15 cellular contexts compared by ENCODE assay signal in the genomic region with DNA sequence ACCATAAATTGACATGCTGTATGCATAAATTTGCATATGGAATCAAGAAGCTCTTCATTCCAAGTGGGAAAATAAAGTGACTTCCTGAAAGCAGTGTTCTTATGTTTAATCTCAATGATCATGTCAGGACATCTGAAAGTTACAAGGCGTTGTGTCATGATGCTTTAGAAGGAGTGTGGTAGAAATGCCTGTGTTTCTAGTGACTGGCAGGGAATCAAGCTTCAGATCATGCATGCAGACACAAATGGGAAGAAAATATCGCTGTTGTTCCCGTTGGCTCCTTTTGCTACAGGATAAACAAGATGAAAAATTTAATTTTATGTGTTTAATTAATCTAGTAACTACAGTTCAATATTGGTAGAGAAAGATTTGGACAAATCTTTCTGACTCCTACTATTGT.
DNase-seq lines count a peak whose midpoint lies in the region; ATAC-seq and TF ChIP-seq lines count a peak whose summit lies in the region.
"Had no signal": no experiment of that assay in that cellular context is flagged by ENCODE, and none has a peak within 500 bp of the region (broad histone marks: within the 10 kb centered on the region; RNA-seq: fewer than 3 reads in every experiment).

No MANE protein-coding gene starts in this region.

- DNase-seq in NCI-H446 (lab: John Stamatoyannopoulos, UW) (peak; percentile 12 to 35), cerebellar cortex (ENCODE audit: low spot score) (peak; percentile 63), iris pigment epithelial cell (ENCODE audit: low read depth) (peak; percentile 5)
- DNase-seq: Caco-2; CD4-positive, CD25-positive, alpha-beta regulatory T cell; CD8-positive, alpha-beta T cell; DMS 273 treated with DMSO at 0.1 percent for 48 hours; DMS79; EL; GF-D8; GOT3; HFFc6 had no signal

- ATAC-seq in HG02840 (IDR thresholded peaks at IDR 0.05; ENCODE audit: low FRiP score, unreplicated experiment): no peak
- ATAC-seq in SK-N-SH treated with all-trans-retinoic acid at 6 μM for 48 hours: no peak
- ATAC-seq in HG03196 (IDR thresholded peaks at IDR 0.05; ENCODE audit: unreplicated experiment): no peak
- ATAC-seq: CD8-positive, alpha-beta T cell had no signal

TF ChIP-seq in SK-N-SH treated with all-trans-retinoic acid at 6 μM for 48 hours, 23 proteins besides CTCF, POLR2A, EP300 and RAD21:
- TF ChIP-seq RARB (CRISPR knock-in tag; IDR thresholded peaks at IDR 0.05): no peak
- TF ChIP-seq, protein P1, sequence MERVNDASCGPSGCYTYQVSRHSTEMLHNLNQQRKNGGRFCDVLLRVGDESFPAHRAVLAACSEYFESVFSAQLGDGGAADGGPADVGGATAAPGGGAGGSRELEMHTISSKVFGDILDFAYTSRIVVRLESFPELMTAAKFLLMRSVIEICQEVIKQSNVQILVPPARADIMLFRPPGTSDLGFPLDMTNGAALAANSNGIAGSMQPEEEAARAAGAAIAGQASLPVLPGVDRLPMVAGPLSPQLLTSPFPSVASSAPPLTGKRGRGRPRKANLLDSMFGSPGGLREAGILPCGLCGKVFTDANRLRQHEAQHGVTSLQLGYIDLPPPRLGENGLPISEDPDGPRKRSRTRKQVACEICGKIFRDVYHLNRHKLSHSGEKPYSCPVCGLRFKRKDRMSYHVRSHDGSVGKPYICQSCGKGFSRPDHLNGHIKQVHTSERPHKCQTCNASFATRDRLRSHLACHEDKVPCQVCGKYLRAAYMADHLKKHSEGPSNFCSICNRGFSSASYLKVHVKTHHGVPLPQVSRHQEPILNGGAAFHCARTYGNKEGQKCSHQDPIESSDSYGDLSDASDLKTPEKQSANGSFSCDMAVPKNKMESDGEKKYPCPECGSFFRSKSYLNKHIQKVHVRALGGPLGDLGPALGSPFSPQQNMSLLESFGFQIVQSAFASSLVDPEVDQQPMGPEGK (CRISPR knock-in tag; IDR thresholded peaks at IDR 0.05; ENCODE audit: borderline replicate concordance): no peak
- TF ChIP-seq, protein P2, sequence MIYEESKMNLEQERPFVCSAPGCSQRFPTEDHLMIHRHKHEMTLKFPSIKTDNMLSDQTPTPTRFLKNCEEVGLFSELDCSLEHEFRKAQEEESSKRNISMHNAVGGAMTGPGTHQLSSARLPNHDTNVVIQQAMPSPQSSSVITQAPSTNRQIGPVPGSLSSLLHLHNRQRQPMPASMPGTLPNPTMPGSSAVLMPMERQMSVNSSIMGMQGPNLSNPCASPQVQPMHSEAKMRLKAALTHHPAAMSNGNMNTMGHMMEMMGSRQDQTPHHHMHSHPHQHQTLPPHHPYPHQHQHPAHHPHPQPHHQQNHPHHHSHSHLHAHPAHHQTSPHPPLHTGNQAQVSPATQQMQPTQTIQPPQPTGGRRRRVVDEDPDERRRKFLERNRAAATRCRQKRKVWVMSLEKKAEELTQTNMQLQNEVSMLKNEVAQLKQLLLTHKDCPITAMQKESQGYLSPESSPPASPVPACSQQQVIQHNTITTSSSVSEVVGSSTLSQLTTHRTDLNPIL (CRISPR knock-in tag; IDR thresholded peaks at IDR 0.05; ENCODE audit: low read depth): no peak
- TF ChIP-seq TCF4 (CRISPR knock-in tag; IDR thresholded peaks at IDR 0.05; ENCODE audit: borderline replicate concordance): no peak
- TF ChIP-seq ZC3H10 (CRISPR knock-in tag; IDR thresholded peaks at IDR 0.05): no peak
- no peak for TF ChIP-seq SNAI2 (CRISPR knock-in tag; IDR thresholded peaks at IDR 0.05)
- no peak for TF ChIP-seq ESRRG (CRISPR knock-in tag; IDR thresholded peaks at IDR 0.05)
- no peak for TF ChIP-seq PPARA (CRISPR knock-in tag; IDR thresholded peaks at IDR 0.05; ENCODE audit: borderline replicate concordance)
- no peak for TF ChIP-seq ARNTL (CRISPR knock-in tag; IDR thresholded peaks at IDR 0.05; ENCODE audit: borderline replicate concordance, low read depth)
- TF ChIP-seq ISL1 (CRISPR knock-in tag; IDR thresholded peaks at IDR 0.05): no peak
- TF ChIP-seq CSDC2 (CRISPR knock-in tag; IDR thresholded peaks at IDR 0.05): no peak
- no peak for TF ChIP-seq GLIS3 (CRISPR knock-in tag; IDR thresholded peaks at IDR 0.05)
- TF ChIP-seq ZNF565 (CRISPR knock-in tag; conservative IDR thresholded peaks at IDR 0.05; ENCODE audit: low read depth): no peak
- TF ChIP-seq, protein P3, sequence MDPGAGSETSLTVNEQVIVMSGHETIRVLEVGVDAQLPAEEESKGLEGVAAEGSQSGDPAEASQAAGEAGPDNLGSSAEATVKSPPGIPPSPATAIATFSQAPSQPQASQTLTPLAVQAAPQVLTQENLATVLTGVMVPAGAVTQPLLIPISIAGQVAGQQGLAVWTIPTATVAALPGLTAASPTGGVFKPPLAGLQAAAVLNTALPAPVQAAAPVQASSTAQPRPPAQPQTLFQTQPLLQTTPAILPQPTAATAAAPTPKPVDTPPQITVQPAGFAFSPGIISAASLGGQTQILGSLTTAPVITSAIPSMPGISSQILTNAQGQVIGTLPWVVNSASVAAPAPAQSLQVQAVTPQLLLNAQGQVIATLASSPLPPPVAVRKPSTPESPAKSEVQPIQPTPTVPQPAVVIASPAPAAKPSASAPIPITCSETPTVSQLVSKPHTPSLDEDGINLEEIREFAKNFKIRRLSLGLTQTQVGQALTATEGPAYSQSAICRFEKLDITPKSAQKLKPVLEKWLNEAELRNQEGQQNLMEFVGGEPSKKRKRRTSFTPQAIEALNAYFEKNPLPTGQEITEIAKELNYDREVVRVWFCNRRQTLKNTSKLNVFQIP (CRISPR knock-in tag; IDR thresholded peaks at IDR 0.05; ENCODE audit: borderline replicate concordance, low read depth): no peak
- TF ChIP-seq ZFP30 (CRISPR knock-in tag; IDR thresholded peaks at IDR 0.05): no peak
- no peak for TF ChIP-seq ZFP3 (CRISPR knock-in tag; IDR thresholded peaks at IDR 0.05)
- no peak for TF ChIP-seq ZNF8 (CRISPR knock-in tag; IDR thresholded peaks at IDR 0.05)

Comparison
In these comparisons a context has a peak if more than half of its experiments do, and no peak if none do; other contexts are left out.
1. DNase-seq: peak in every context shown above with its lines; median percentile 63 in cerebellar cortex; 24 in NCI-H446; 5 in iris pigment epithelial cell.